ENCODE assay signal across 28 cellular contexts in the genomic region with DNA sequence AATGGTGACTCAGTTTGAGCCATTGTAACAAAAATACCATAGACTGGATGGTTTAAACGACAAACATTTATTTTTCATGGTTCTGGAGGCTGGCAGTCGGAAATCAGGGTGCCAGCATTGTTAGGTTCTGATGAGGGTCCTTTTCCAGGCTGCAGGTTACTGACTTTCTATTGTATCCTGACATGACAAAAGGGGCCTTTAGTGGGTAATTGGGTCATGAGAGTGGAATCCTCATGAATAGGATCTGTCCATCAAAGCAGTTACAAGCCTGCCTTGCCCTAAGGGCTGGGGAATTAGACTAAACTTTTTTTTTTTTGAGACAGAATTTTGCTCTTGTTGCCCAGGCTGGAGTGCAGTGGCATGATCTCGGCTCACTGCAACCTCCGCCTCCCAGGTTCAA.
"Had no signal": no experiment of that assay in that cellular context is flagged by ENCODE, and none has a peak within 500 bp of the region (broad histone marks: within the 10 kb centered on the region; RNA-seq: fewer than 3 reads in every experiment).

No MANE protein-coding gene starts in this region.

- H3K27me3 ChIP-seq: body of pancreas, gastroesophageal sphincter had no signal

- H3K4me1 ChIP-seq: body of pancreas, esophagus squamous epithelium, gastroesophageal sphincter had no signal

- DNase-seq: activated CD4-positive, alpha-beta memory T cell treated with anti-CD3 and anti-CD28 coated beads, Interleukin-2, amount 10 ng/mL, durations not matched to agents 7 days and 5 days; activated CD4-positive, alpha-beta T cell treated with anti-CD3 and anti-CD28 coated beads for 1 hour; activated CD4-positive, alpha-beta T cell treated with anti-CD3 and anti-CD28 coated beads for 4 hours; activated CD4-positive, alpha-beta T cell treated with anti-CD3 and anti-CD28 coated beads, Interleukin-2, amount 10 ng/mL, durations not matched to agents 7 days and 5 days; activated CD4-positive, alpha-beta T cell treated with anti-CD3 and anti-CD28 coated beads, Interleukin-2, amount 50 U/mL, for 4 hours; activated CD8-positive, alpha-beta memory T cell treated with anti-CD3 and anti-CD28 coated beads, Interleukin-2, amount 50 U/mL, for 48 hours; activated effector memory CD4-positive, alpha-beta T cell treated with Interleukin-2 at 50 U/mL for 16 hours; activated gamma-delta T cell treated with Interleukin-2 at 50 U/mL for 16 hours; activated naive CD4-positive, alpha-beta T cell treated with anti-CD3 and anti-CD28 coated beads, Interleukin-2, amount 50 U/mL, for 16 hours; activated naive CD4-positive, alpha-beta T cell treated with Interleukin-2 at 50 U/mL for 16 hours; activated T-cell treated with anti-CD3 and anti-CD28 coated beads for 4 hours; activated T-cell treated with anti-CD3 and anti-CD28 coated beads, Interleukin-2, amount 50 U/mL, for 24 hours; activated T-cell treated with anti-CD3 and anti-CD28 coated beads, Interleukin-2, amount 50 U/mL, for 72 hours; amygdala; aorta; body of pancreas; caudate nucleus; cortex of kidney; dermis blood vessel endothelial cell; effector CD8-positive, alpha-beta T cell; esophagus squamous epithelium; foreskin melanocyte; T-helper 2 cell had no signal

- H3K36me3 Mint-ChIP-seq: activated naive CD8-positive, alpha-beta T cell; WTC11 had no signal

- ATAC-seq: activated T-cell treated with anti-CD3 and anti-CD28 coated beads, Interleukin-2, amount 50 U/mL, for 72 hours; body of pancreas; gastroesophageal sphincter; WTC11 had no signal

- H3K4me3 Mint-ChIP-seq: activated CD4-positive, alpha-beta memory T cell treated with anti-CD3 and anti-CD28 coated beads, Interleukin-2, amount 10 ng/mL, durations not matched to agents 7 days and 5 days; activated CD4-positive, alpha-beta T cell treated with anti-CD3 and anti-CD28 coated beads, Interleukin-2, amount 10 ng/mL, durations not matched to agents 7 days and 5 days; activated naive CD8-positive, alpha-beta T cell; activated T-cell treated with anti-CD3 and anti-CD28 coated beads, Interleukin-2, amount 50 U/mL, for 24 hours; activated T-cell treated with anti-CD3 and anti-CD28 coated beads, Interleukin-2, amount 50 U/mL, for 72 hours; WTC11 had no signal

- H3K4me1 Mint-ChIP-seq: activated CD4-positive, alpha-beta memory T cell treated with anti-CD3 and anti-CD28 coated beads, Interleukin-2, amount 10 ng/mL, durations not matched to agents 7 days and 5 days; activated CD4-positive, alpha-beta T cell treated with anti-CD3 and anti-CD28 coated beads, Interleukin-2, amount 10 ng/mL, durations not matched to agents 7 days and 5 days had no signal

- H3K9me3 ChIP-seq: body of pancreas, esophagus squamous epithelium, gastroesophageal sphincter had no signal

- H3K27ac ChIP-seq: body of pancreas, epithelial cell of prostate, esophagus squamous epithelium, gastroesophageal sphincter, VCaP had no signal

- H3K27me3 Mint-ChIP-seq: activated CD4-positive, alpha-beta memory T cell treated with anti-CD3 and anti-CD28 coated beads, Interleukin-2, amount 10 ng/mL, durations not matched to agents 7 days and 5 days; activated CD4-positive, alpha-beta T cell treated with anti-CD3 and anti-CD28 coated beads, Interleukin-2, amount 10 ng/mL, durations not matched to agents 7 days and 5 days; activated naive CD8-positive, alpha-beta T cell; activated T-cell treated with anti-CD3 and anti-CD28 coated beads, Interleukin-2, amount 50 U/mL, for 24 hours had no signal

- H3K27ac Mint-ChIP-seq: activated CD4-positive, alpha-beta memory T cell treated with anti-CD3 and anti-CD28 coated beads, Interleukin-2, amount 10 ng/mL, durations not matched to agents 7 days and 5 days; activated CD4-positive, alpha-beta T cell treated with anti-CD3 and anti-CD28 coated beads, Interleukin-2, amount 10 ng/mL, durations not matched to agents 7 days and 5 days; activated naive CD8-positive, alpha-beta T cell; activated T-cell treated with anti-CD3 and anti-CD28 coated beads, Interleukin-2, amount 50 U/mL, for 24 hours; activated T-cell treated with anti-CD3 and anti-CD28 coated beads, Interleukin-2, amount 50 U/mL, for 72 hours; WTC11 had no signal

- H3K9me3 Mint-ChIP-seq: activated CD4-positive, alpha-beta memory T cell treated with anti-CD3 and anti-CD28 coated beads, Interleukin-2, amount 10 ng/mL, durations not matched to agents 7 days and 5 days; activated CD4-positive, alpha-beta T cell treated with anti-CD3 and anti-CD28 coated beads, Interleukin-2, amount 10 ng/mL, durations not matched to agents 7 days and 5 days; activated T-cell treated with anti-CD3 and anti-CD28 coated beads, Interleukin-2, amount 50 U/mL, for 24 hours had no signal

- H3K4me3 ChIP-seq: body of pancreas, esophagus squamous epithelium, gastroesophageal sphincter had no signal

- H3K36me3 ChIP-seq: esophagus squamous epithelium, gastroesophageal sphincter had no signal
